In genomic region chr10:70169011-70169410, GRCh38 we compare ENCODE assay signal across 8 cellular contexts. TPM values are rescaled to one million over a fixed set of nuclear protein-coding genes. Genes with fewer than 3 reads are reported as not detected.
A peak's percentile ranks its signal among the peaks of the same experiment; 100 is the strongest.
DNase-seq lines count a peak whose midpoint lies in the region; ATAC-seq, FAIRE-seq and TF ChIP-seq lines count a peak whose summit lies in the region.

No MANE protein-coding gene starts in this region.

- H3K36me3 ChIP-seq in mesodermal cell (ENCODE audit: control insufficient read depth, insufficient read depth, low read length): peaks cover 42% of the 10 kb centered on the region

- H3K4me2 ChIP-seq in A549: peak overlapping the region; percentile 85

- BruUV-seq in MCF 10A (replicated peaks; lab: Mats Ljungman, UMichigan): no TSS peak

- intact Hi-C loops in MCF 10A (cut with micrococcal nuclease): no loop called here

- no peak overlapping the region; a peak in 1 of 6 replicates for H3K27ac ChIP-seq in A549
- no peak overlapping the region for H3K27ac ChIP-seq in mesodermal cell (ENCODE audit: low read depth, low read length, severe bottlenecking)

- no peak for TF ChIP-seq POLR2A in A549 (IDR thresholded peaks at IDR 0.05; ENCODE audit: low read length)

- TF ChIP-seq CTCF in A549 (IDR thresholded peaks at IDR 0.05) (no peak), MCF 10A (IDR thresholded peaks at IDR 0.05; ENCODE audit: unreplicated experiment) (no peak)

- CTCF ChIA-PET in A549 (lab: Yijun Ruan, JAX): interaction anchor here (0.8 to 4.5 kb wide), 3 partner anchors 21 to 90 kb away, joined by 3 to 33 read pairs (median 10); partner anchors contain the start of gene TYSND1
- CTCF ChIA-PET in MCF 10A (lab: Yijun Ruan, JAX): interaction anchor here (1.3 to 1.8 kb wide), 3 partner anchors 19 to 219 kb away, joined by 3 to 10 read pairs (median 4); partner anchors contain the start of gene TYSND1

- H3K4me3 ChIP-seq in A549: peak overlapping the region; percentile 92
- peak overlapping the region; percentile 97 for H3K4me3 ChIP-seq in mesodermal cell (ENCODE audit: extremely low read depth, insufficient read depth, low read length, poor library complexity, severe bottlenecking)

- no peak for TF ChIP-seq RAD21 in A549 (conservative IDR thresholded peaks at IDR 0.05 in 1 of 2, IDR thresholded peaks at IDR 0.05 in 1 of 2)

- ATAC-seq in A549: no peak
- ATAC-seq in GM21447 (IDR thresholded peaks at IDR 0.05; ENCODE audit: unreplicated experiment): no peak
- no peak for ATAC-seq in esophagus mucosa
- no peak for ATAC-seq in HG02970 (IDR thresholded peaks at IDR 0.05; ENCODE audit: low FRiP score, unreplicated experiment)

- no peak for FAIRE-seq in A549 (lab: Jason Lieb, UNC)

- H3K27ac Mint-ChIP-seq in IgD-negative memory B cell (peak overlapping the region; percentile 93 to 97 (median 96)), MCF 10A (ENCODE audit: low read depth, unreplicated experiment) (peak overlapping the region; percentile 98)

- H3K9me3 Mint-ChIP-seq in IgD-negative memory B cell (no peaks in the 10 kb centered on the region), MCF 10A (ENCODE audit: unreplicated experiment) (no peaks in the 10 kb centered on the region)

- WGBS in A549 (ENCODE audit: missing lambda C conversion rate): 59% methylated on average over 2 of the region's 2 CpGs
- 100% methylated on average over 1 of the region's 2 CpGs for WGBS in mesodermal cell (ENCODE audit: insufficient coverage in 2 of 2), 2 experiments

- no peaks in the 10 kb centered on the region for H3K27me3 Mint-ChIP-seq in IgD-negative memory B cell
- no peaks in the 10 kb centered on the region for H3K27me3 Mint-ChIP-seq in MCF 10A (ENCODE audit: insufficient read depth, unreplicated experiment)

- no peak for TF ChIP-seq EP300 in A549 (IDR thresholded peaks at IDR 0.05)

- H3K4me1 Mint-ChIP-seq in IgD-negative memory B cell (peaks cover 36 to 39% (median 37%) of the 10 kb centered on the region in 3 donors), MCF 10A (ENCODE audit: insufficient read depth, unreplicated experiment) (peaks cover 28% of the 10 kb centered on the region)

- DNase-seq in A549 (ENCODE audit: low read depth in 1 of 2, low spot score in 1 of 2): no peak
- no peak for DNase-seq in MCF 10A (ENCODE audit: unreplicated experiment)
- DNase-seq in NCI-H2196 (lab: John Stamatoyannopoulos, UW; ENCODE audit: unreplicated experiment): no peak

- no peaks in the 10 kb centered on the region for H3K9me3 ChIP-seq in A549
- H3K9me3 ChIP-seq in mesodermal cell (ENCODE audit: control insufficient read depth, low read length): no peaks in the 10 kb centered on the region

- POLR2A ChIA-PET in A549 (lab: Yijun Ruan, JAX): no interaction called here
- POLR2A ChIA-PET in MCF 10A (lab: Yijun Ruan, JAX): interaction anchor here (1.2 to 5.9 kb wide), 9 partner anchors 8 to 195 kb away, joined by 4 to 153 read pairs (median 21); partner anchors contain the start of gene TYSND1

- H3K4me3 Mint-ChIP-seq in IgD-negative memory B cell (peak overlapping the region; percentile 91 to 97 (median 96)), MCF 10A (ENCODE audit: unreplicated experiment) (peak overlapping the region; percentile 90)

- H3K4me1 ChIP-seq in A549: peaks cover 22% of the 10 kb centered on the region; the same call in 2 of the 3 replicates
- H3K4me1 ChIP-seq in mesodermal cell (ENCODE audit: control insufficient read depth, insufficient read depth, low read length, poor library complexity, severe bottlenecking): no peaks in the 10 kb centered on the region

- H3K36me3 Mint-ChIP-seq in IgD-negative memory B cell: peaks cover 3% of the 10 kb centered on the region
- peaks cover 42% of the 10 kb centered on the region for H3K36me3 Mint-ChIP-seq in MCF 10A (ENCODE audit: insufficient read depth, unreplicated experiment)

TF ChIP-seq in A549, 52 proteins besides CTCF, POLR2A, EP300 and RAD21:
- TF ChIP-seq CEBPB (IDR thresholded peaks at IDR 0.05) (no peak), HOXA7 (CRISPR knock-in tag; IDR thresholded peaks at IDR 0.05) (no peak)

RNA-seq across cellular contexts. Expression of gene SAR1A, which starts 1.3 kb away (rescaled TPM):
- polyA plus RNA-seq in A549 (2011; rRNA removed) (75.6 and 80.7 TPM in 2 replicates), A549 (2017; fragmentation: RNase III; extraction: RNeasy Plus Mini Kit Qiagen cat#74134 plus additional on column Dnase treatment) (55.8 to 57.7 TPM (median 57.5 TPM) in 3 replicates), IgD-negative memory B cell (7.2 TPM)
- 22.8 and 23.9 TPM in 2 replicates for polyA plus RNA-seq in A549 (2012; cell fraction: cytosol; rRNA removed)
- 12.0 and 23.2 TPM in 2 replicates for polyA plus RNA-seq in A549 (2012; cell fraction: nucleus; rRNA removed)
- polyA minus RNA-seq in A549 (2011; rRNA and poly(A)+ RNA removed): 93.9 and 107 TPM in 2 replicates
- total RNA-seq in MCF 10A (2022) (132 and 152 TPM in 2 replicates), esophagus mucosa (67.6 TPM)
- polyA plus RNA-seq in mesodermal cell (2013, experiment 1 of 2): 72.7 TPM
- polyA plus RNA-seq in mesodermal cell (2013, experiment 2 of 2): 64.1 TPM

RNA-seq across cellular contexts. Expression of gene TYSND1, which starts 22.5 kb away (rescaled TPM):
- 10.9 and 12.6 TPM in 2 replicates for polyA plus RNA-seq in A549 (2011; rRNA removed)
- 15.0 and 20.4 TPM in 2 replicates for polyA plus RNA-seq in A549 (2012; cell fraction: cytosol; rRNA removed)
- polyA plus RNA-seq in A549 (2012; cell fraction: nucleus; rRNA removed): 44.1 and 49.5 TPM in 2 replicates
- 16.6 to 20.7 TPM (median 20.0 TPM) in 3 replicates for polyA plus RNA-seq in A549 (2017; fragmentation: RNase III; extraction: RNeasy Plus Mini Kit Qiagen cat#74134 plus additional on column Dnase treatment)
- 8.9 and 11.2 TPM in 2 replicates for polyA minus RNA-seq in A549 (2011; rRNA and poly(A)+ RNA removed)
- polyA plus RNA-seq in IgD-negative memory B cell: 21.0 TPM
- total RNA-seq in MCF 10A (2022): 14.6 and 16.5 TPM in 2 replicates
- polyA plus RNA-seq in mesodermal cell (2013, experiment 1 of 2): 3.6 TPM
- 4.9 TPM for polyA plus RNA-seq in mesodermal cell (2013, experiment 2 of 2)
- total RNA-seq in esophagus mucosa: 16.0 TPM

RNA-seq across cellular contexts. Expression of gene AIFM2, which starts 36.4 kb away (rescaled TPM):
- polyA plus RNA-seq in A549 (2011; rRNA removed): 27.6 and 30.0 TPM in 2 replicates
- 37.3 and 43.3 TPM in 2 replicates for polyA plus RNA-seq in A549 (2012; cell fraction: cytosol; rRNA removed)
- 36.1 and 36.7 TPM in 2 replicates for polyA plus RNA-seq in A549 (2012; cell fraction: nucleus; rRNA removed)
- 34.8 to 36.1 TPM (median 35.5 TPM) in 3 replicates for polyA plus RNA-seq in A549 (2017; fragmentation: RNase III; extraction: RNeasy Plus Mini Kit Qiagen cat#74134 plus additional on column Dnase treatment)
- polyA minus RNA-seq in A549 (2011; rRNA and poly(A)+ RNA removed): 21.0 and 24.5 TPM in 2 replicates
- 4.0 TPM for polyA plus RNA-seq in IgD-negative memory B cell
- 19.2 and 21.9 TPM in 2 replicates for total RNA-seq in MCF 10A (2022)
- polyA plus RNA-seq in mesodermal cell (2013, experiment 1 of 2): 0.77 TPM
- 0.71 TPM for polyA plus RNA-seq in mesodermal cell (2013, experiment 2 of 2)
- 3.7 TPM for total RNA-seq in esophagus mucosa
